17 cellular contexts compared by ENCODE assay signal in genomic region chr19:7848779-7849457, GRCh38. TPM values are rescaled to one million over a fixed set of nuclear protein-coding genes. Genes with fewer than 3 reads are reported as not detected.
DNase-seq lines count a peak whose midpoint lies in the region.
"Had no signal": no experiment of that assay in that cellular context is flagged by ENCODE, and none has a peak within 500 bp of the region (broad histone marks: within the 10 kb centered on the region; RNA-seq: fewer than 3 reads in every experiment).

No MANE protein-coding gene starts in this region.

- POLR2A ChIA-PET in CD8-positive, alpha-beta memory T cell (lab: Charles Lee), result no interaction called here

- DNase-seq in head of caudate nucleus (peak in 28 of 42 donors; percentile 46 to 86 (median 70)), occipital lobe (lab: John Stamatoyannopoulos, UW) (peak; percentile 20), MG63 (no peak), HUDEP-2 (lab: John Stamatoyannopoulos, UW; ENCODE audit: unreplicated experiment in 76 of 76) (no peak)
- no peak for DNase-seq in CD8-positive, alpha-beta memory T cell
- no peak for DNase-seq in activated CD4-positive, alpha-beta T cell treated with anti-CD3 and anti-CD28 coated beads, Interleukin-2, amount 50 U/mL, for 1 hour
- DNase-seq: DND-41, GOT3, Karpas-422, MM.1S, NCI-H1092 treated with DMSO at 0.1 percent for 48 hours, NCI-H1694, NCI-H524 treated with DMSO at 0.1 percent for 48 hours, SHP77 had no signal

- H3K27ac Mint-ChIP-seq in CD8-positive, alpha-beta memory T cell, result no peak overlapping the region

- no peaks in the 10 kb centered on the region for H3K9me3 ChIP-seq in MG63
- no peaks in the 10 kb centered on the region for H3K9me3 ChIP-seq in CD8-positive, alpha-beta memory T cell (ENCODE audit: low read length)
- H3K9me3 ChIP-seq: Peyer's patch had no signal

- H3K27me3 ChIP-seq in MG63, result no peaks in the 10 kb centered on the region
- no peaks in the 10 kb centered on the region for H3K27me3 ChIP-seq in CD8-positive, alpha-beta memory T cell (ENCODE audit: insufficient read depth, low read length, poor library complexity, severe bottlenecking)
- H3K27me3 ChIP-seq: Peyer's patch had no signal

- peak overlapping the region; percentile 98 for H3K27ac ChIP-seq in angular gyrus (ENCODE audit: low read depth, low read length)
- no peak overlapping the region for H3K27ac ChIP-seq in CD8-positive, alpha-beta memory T cell (ENCODE audit: low read depth, low read length)
- H3K27ac ChIP-seq: Peyer's patch had no signal

- H3K4me3 Mint-ChIP-seq in CD8-positive, alpha-beta memory T cell, result no peak overlapping the region

- H3K9me3 Mint-ChIP-seq in CD8-positive, alpha-beta memory T cell, result no peaks in the 10 kb centered on the region

- H3K36me3 Mint-ChIP-seq in CD8-positive, alpha-beta memory T cell, result no peaks in the 10 kb centered on the region

- no peaks in the 10 kb centered on the region for H3K36me3 ChIP-seq in MG63
- H3K36me3 ChIP-seq in CD8-positive, alpha-beta memory T cell (ENCODE audit: insufficient read depth, low read length), result no peaks in the 10 kb centered on the region
- H3K36me3 ChIP-seq: Peyer's patch had no signal

- peaks cover 0 to 7% (median 0%) of the 10 kb centered on the region in 3 donors for H3K4me1 Mint-ChIP-seq in CD8-positive, alpha-beta memory T cell

- no peaks in the 10 kb centered on the region for H3K27me3 Mint-ChIP-seq in CD8-positive, alpha-beta memory T cell

- H3K4me3 ChIP-seq in MG63, result no peak overlapping the region
- no peak overlapping the region for H3K4me3 ChIP-seq in CD8-positive, alpha-beta memory T cell (ENCODE audit: low read length)
- H3K4me3 ChIP-seq: Peyer's patch had no signal

- H3K4me1 ChIP-seq in CD8-positive, alpha-beta memory T cell (ENCODE audit: insufficient read depth, low read length), result peaks cover 9% of the 10 kb centered on the region

- intact Hi-C loops in head of caudate nucleus (cut with DNase I), result no loop called here

- CTCF ChIA-PET in CD8-positive, alpha-beta memory T cell (lab: Charles Lee), result interaction anchor here (1.0 kb wide), 1 partner anchor 21 kb away, joined by 3 read pairs; no protein-coding TSS in a partner anchor

RNA-seq across cellular contexts. Expression of gene EVI5L, which starts 18.9 kb away (rescaled TPM):
- total RNA-seq in occipital lobe, result 44.5 TPM
- 21.4 and 31.0 TPM in 2 replicates for total RNA-seq in MG63 (2014; rRNA removed; shearing (Covaris generic); ENCODE audit: low replicate concordance)
- total RNA-seq in CD8-positive, alpha-beta memory T cell, result 1 to 10 TPM; 6.7 to 7.4 TPM
- 2.9 TPM for polyA plus RNA-seq in CD8-positive, alpha-beta memory T cell

RNA-seq across cellular contexts. Expression of gene PRR36, which starts 25.3 kb away (rescaled TPM):
- total RNA-seq in occipital lobe, result 4.1 TPM
- not detected in 2 replicates for total RNA-seq in MG63 (2014; rRNA removed; shearing (Covaris generic); ENCODE audit: low replicate concordance)
- total RNA-seq in CD8-positive, alpha-beta memory T cell, result not detected
- polyA plus RNA-seq in CD8-positive, alpha-beta memory T cell, result not detected
- total RNA-seq: Peyer's patch had no signal
- polyA plus RNA-seq: BJ had no signal

RNA-seq across cellular contexts. Expression of gene LRRC8E, which starts 39.4 kb away (rescaled TPM):
- total RNA-seq in occipital lobe, result not detected
- 11.9 and 20.1 TPM in 2 replicates for total RNA-seq in MG63 (2014; rRNA removed; shearing (Covaris generic); ENCODE audit: low replicate concordance)
- total RNA-seq in CD8-positive, alpha-beta memory T cell, result not detected
- polyA plus RNA-seq in CD8-positive, alpha-beta memory T cell, result not detected

RNA-seq across cellular contexts. Expression of gene MAP2K7, which starts 54.8 kb away (rescaled TPM):
- 6.7 TPM for total RNA-seq in occipital lobe
- total RNA-seq in MG63 (2014; rRNA removed; shearing (Covaris generic); ENCODE audit: low replicate concordance), result 21.2 and 38.6 TPM in 2 replicates
- total RNA-seq in CD8-positive, alpha-beta memory T cell, result 10 to 100 TPM; 35.9 to 38.3 TPM
- polyA plus RNA-seq in CD8-positive, alpha-beta memory T cell, result 2.0 TPM

Comparison
In these comparisons a context has a peak if more than half of its experiments do, and no peak if none do; other contexts are left out.
1. DNase-seq: peak in head of caudate nucleus (28 of 42) and occipital lobe (single experiment); none in MG63 (single experiment), CD8-positive, alpha-beta memory T cell (0 of 5), HUDEP-2 (0 of 76) and activated CD4-positive, alpha-beta T cell treated with anti-CD3 and anti-CD28 coated beads, Interleukin-2, amount 50 U/mL, for 1 hour (single experiment).
2. RNA of gene LRRC8E, which starts 39.4 kb away (total RNA-seq): 11.9 to 20.1 TPM in MG63; not detected in occipital lobe (single experiment) and not detected in CD8-positive, alpha-beta memory T cell; every median in the first group is over 10 times any median in the second.